Comparison of ENCODE assay signal across 23 cellular contexts in the genomic region with DNA sequence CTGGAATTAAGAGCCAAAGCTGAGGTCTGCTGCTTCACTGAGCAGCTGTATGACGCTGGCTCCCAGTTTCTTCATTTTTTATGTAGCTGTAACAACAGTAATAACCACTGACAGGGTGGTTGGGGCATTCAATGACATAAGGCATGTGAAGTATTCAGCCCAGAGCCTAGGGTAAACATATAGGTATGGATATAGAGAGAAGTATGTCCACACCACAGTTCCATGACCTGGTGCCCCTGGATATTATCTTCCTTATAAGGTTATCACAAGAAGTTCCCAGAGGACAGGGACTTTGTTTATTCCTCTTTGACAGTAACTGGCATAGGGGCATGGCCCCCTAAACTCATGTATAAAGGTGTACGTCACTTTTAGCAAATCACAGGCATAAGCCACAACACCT. TPM values are rescaled to one million over a fixed set of nuclear protein-coding genes. Genes with fewer than 3 reads are reported as not detected.
"Had no signal": no experiment of that assay in that cellular context is flagged by ENCODE, and none has a peak within 500 bp of the region (broad histone marks: within the 10 kb centered on the region; RNA-seq: fewer than 3 reads in every experiment).

No MANE protein-coding gene starts in this region.

- DNase-seq: IMR-90, Kasumi-1, KG1, MV-4-11, NCI-H1048, NCI-H1105 treated with DMSO at 0.1 percent for 48 hours, NCI-H1417 treated with DMSO at 0.1 percent for 48 hours, NCI-H146, NCI-H1694 treated with DMSO at 0.1 percent for 48 hours, NCI-H2029, NCI-H2081 treated with DMSO at 0.1 percent for 48 hours, NCI-H2171, NCI-H226, NCI-H446, NCI-H510A, NCI-H524 treated with DMSO at 0.1 percent for 48 hours, NCI-H69, NCI-H774, Right ventricle myocardium superior, RPMI8226 had no signal

RNA-seq across cellular contexts. Expression of a gene that starts 14.7 kb away (rescaled TPM):
- total RNA-seq: SK-MEL-5 had no signal

RNA-seq across cellular contexts. Expression of a gene that starts 41.6 kb away (rescaled TPM):
- total RNA-seq: HT-29, IMR-90, M059J, Right ventricle myocardium superior, SK-MEL-5 had no signal
- polyA plus RNA-seq: IMR-90 had no signal
